ENCODE assay signal across 8 cellular contexts in the genomic region with DNA sequence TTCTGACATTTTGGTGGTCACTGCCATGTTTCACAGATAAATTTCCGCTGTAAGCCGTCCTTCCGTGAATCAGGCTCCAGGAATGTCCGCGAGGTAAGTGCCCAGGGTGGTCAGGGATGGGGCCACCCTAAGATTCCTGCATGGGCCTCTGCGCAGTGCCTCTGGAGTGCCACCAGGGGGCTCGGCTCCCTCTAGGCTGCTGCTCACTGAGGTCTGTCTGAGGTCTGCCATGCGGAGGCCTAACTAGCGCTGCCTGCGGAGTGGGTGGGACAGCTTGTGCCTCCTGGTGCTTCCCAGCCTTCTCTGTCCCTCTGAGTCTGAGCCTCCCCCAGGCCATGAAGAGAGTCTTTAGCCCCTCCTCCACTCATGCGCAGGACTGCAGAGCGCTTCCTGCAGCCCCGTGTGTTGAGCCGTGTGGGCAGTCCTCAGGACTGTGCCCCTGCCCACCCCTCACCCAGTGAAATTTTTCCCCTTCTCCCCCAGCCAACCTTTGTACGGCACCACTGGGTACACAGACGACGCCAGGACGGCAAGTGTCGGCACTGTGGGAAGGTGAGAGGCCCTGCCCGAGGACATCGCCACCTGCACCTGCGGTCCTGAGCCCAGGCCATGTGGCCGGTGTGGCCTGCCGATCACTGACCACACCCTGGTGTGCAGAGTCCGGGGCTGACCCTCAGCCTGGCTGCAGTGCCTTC. TPM values are rescaled to one million over a fixed set of nuclear protein-coding genes. Genes with fewer than 3 reads are reported as not detected.
DNase-seq lines count a peak whose midpoint lies in the region; ATAC-seq and TF ChIP-seq lines count a peak whose summit lies in the region.

No MANE protein-coding gene starts in this region.

- POLR2A ChIA-PET in activated B cell treated with CpG ODN at 0.5 μM for 24 hours (lab: Charles Lee) = no interaction called here

- TF ChIP-seq POLR2A in NB4 (IDR thresholded peaks at IDR 0.05; ENCODE audit: extremely low read depth, insufficient read length) = no peak

- H3K9me3 Mint-ChIP-seq in Calu3 (ENCODE audit: low read depth, unreplicated experiment) (no peaks in the 10 kb centered on the region), activated B cell treated with CpG ODN at 0.5 μM for 24 hours (no peaks in the 10 kb centered on the region), mesothelial cell of epicardium (no peaks in the 10 kb centered on the region)

- in situ Hi-C loops in G401 (cut with HindIII; ENCODE audit: low sequenced_read_pairs) = no loop called here

- BruUV-seq in Calu3 (replicated peaks; lab: Mats Ljungman, UMichigan) = no TSS peak

- H3K27me3 Mint-ChIP-seq in Calu3 (ENCODE audit: unreplicated experiment) = no peaks in the 10 kb centered on the region
- no peaks in the 10 kb centered on the region for H3K27me3 Mint-ChIP-seq in activated B cell treated with CpG ODN at 0.5 μM for 24 hours
- H3K27me3 Mint-ChIP-seq in mesothelial cell of epicardium (ENCODE audit: low read depth) = no peaks in the 10 kb centered on the region

- peaks cover 7% of the 10 kb centered on the region for H3K4me1 Mint-ChIP-seq in Calu3 (ENCODE audit: low read depth, unreplicated experiment)
- peaks cover 3% of the 10 kb centered on the region for H3K4me1 Mint-ChIP-seq in activated B cell treated with CpG ODN at 0.5 μM for 24 hours
- H3K4me1 Mint-ChIP-seq in mesothelial cell of epicardium = peaks cover 15% of the 10 kb centered on the region

- H3K36me3 Mint-ChIP-seq in Calu3 (ENCODE audit: insufficient read depth, unreplicated experiment) = peaks cover 28% of the 10 kb centered on the region
- H3K36me3 Mint-ChIP-seq in activated B cell treated with CpG ODN at 0.5 μM for 24 hours (ENCODE audit: low read depth) = peaks cover 41% of the 10 kb centered on the region
- peaks cover 3% of the 10 kb centered on the region for H3K36me3 Mint-ChIP-seq in mesothelial cell of epicardium

- intact Hi-C loops in Calu3 (cut with micrococcal nuclease; ENCODE audit: unreplicated experiment) (no loop called here), activated B cell treated with CpG ODN at 0.5 μM for 24 hours (cut with micrococcal nuclease) (loop anchor here (2.0 kb wide), 1 partner anchor 159 kb away; no protein-coding TSS in a partner anchor)

- H3K27ac Mint-ChIP-seq in Calu3 (ENCODE audit: unreplicated experiment) = no peak overlapping the region
- no peak overlapping the region for H3K27ac Mint-ChIP-seq in activated B cell treated with CpG ODN at 0.5 μM for 24 hours
- no peak overlapping the region for H3K27ac Mint-ChIP-seq in mesothelial cell of epicardium

- ATAC-seq in GM21515 (IDR thresholded peaks at IDR 0.05; ENCODE audit: unreplicated experiment) = peak; percentile 48
- peak; percentile 86 for ATAC-seq in activated B cell treated with CpG ODN at 0.5 μM for 24 hours (ENCODE audit: low read depth)
- ATAC-seq in HG03159 (IDR thresholded peaks at IDR 0.05; ENCODE audit: unreplicated experiment) = no peak

- DNase-seq in Calu3 (peak; percentile 67), NB4 (ENCODE audit: low read depth) (peak; percentile 73), activated B cell treated with CpG ODN at 0.5 μM for 24 hours (peak; percentile 51), dermis microvascular lymphatic vessel endothelial cell (ENCODE audit: low read depth in 2 of 2) (peak; percentile 35 to 75), mesothelial cell of epicardium (ENCODE audit: low spot score in 2 of 2, unreplicated experiment in 2 of 2) (peak in 1 of 2 experiments; percentile 73), G401 (ENCODE audit: low spot score) (no peak)

- H3K4me3 Mint-ChIP-seq in Calu3 (ENCODE audit: low read depth, unreplicated experiment) (no peak overlapping the region), activated B cell treated with CpG ODN at 0.5 μM for 24 hours (no peak overlapping the region), mesothelial cell of epicardium (no peak overlapping the region)

- CTCF ChIA-PET in Calu3 (lab: Charles Lee) = no interaction called here
- CTCF ChIA-PET in activated B cell treated with CpG ODN at 0.5 μM for 24 hours (lab: Charles Lee) = interaction anchor here (1.5 to 2.1 kb wide), 2 partner anchors 22 to 404 kb away, joined by 3 to 8 read pairs; a partner anchor contains a TSS

- H3K4me3 ChIP-seq in NB4 (ENCODE audit: low read depth, low read length) = no peak overlapping the region

- TF ChIP-seq CTCF in Calu3 (IDR thresholded peaks at IDR 0.05; ENCODE audit: unreplicated experiment) = peak; percentile 90
- peak; percentile 86 for TF ChIP-seq CTCF in NB4 (IDR thresholded peaks at IDR 0.05; ENCODE audit: low read depth, low read length)
- TF ChIP-seq CTCF in activated B cell treated with CpG ODN at 0.5 μM for 24 hours (IDR thresholded peaks at IDR 0.05) = peak; percentile 28
- TF ChIP-seq CTCF in mesothelial cell of epicardium (IDR thresholded peaks at IDR 0.05; ENCODE audit: unreplicated experiment) = peak; percentile 77

RNA-seq across cellular contexts. Expression of a gene that starts 11.9 kb away (rescaled TPM):
- total RNA-seq in Calu3 (2022) (74.9 and 139 TPM in 2 replicates), activated B cell treated with CpG ODN at 0.5 μM for 24 hours (0.55 and 0.78 TPM in 2 replicates), dermis microvascular lymphatic vessel endothelial cell (34.8 and 58.0 TPM in 2 replicates), mesothelial cell of epicardium (1,547 to 1,604 TPM (median 1,586 TPM) in 3 replicates)
- total RNA-seq in G401 (2014; rRNA removed; shearing (Covaris generic)) = 612 and 634 TPM in 2 replicates

RNA-seq across cellular contexts. Expression of a gene that starts 22.0 kb away (rescaled TPM):
- not detected in 2 replicates for total RNA-seq in Calu3 (2022)
- total RNA-seq in activated B cell treated with CpG ODN at 0.5 μM for 24 hours = 0.35 and 0.42 TPM in 2 replicates
- total RNA-seq in dermis microvascular lymphatic vessel endothelial cell = under 0.01 and 0.25 TPM in 2 replicates
- 0.42 to 0.68 TPM (median 0.51 TPM) in 3 replicates for total RNA-seq in mesothelial cell of epicardium
- total RNA-seq in G401 (2014; rRNA removed; shearing (Covaris generic)) = 0.55 and 5.2 TPM in 2 replicates

RNA-seq across cellular contexts. Expression of a gene that starts 22.3 kb away (rescaled TPM):
- total RNA-seq in Calu3 (2022) = 38.0 and 40.2 TPM in 2 replicates
- total RNA-seq in activated B cell treated with CpG ODN at 0.5 μM for 24 hours = 48.1 and 53.6 TPM in 2 replicates
- 51.6 and 61.3 TPM in 2 replicates for total RNA-seq in dermis microvascular lymphatic vessel endothelial cell
- total RNA-seq in mesothelial cell of epicardium = 46.3 to 50.6 TPM (median 46.5 TPM) in 3 replicates
- total RNA-seq in G401 (2014; rRNA removed; shearing (Covaris generic)) = 66.2 and 68.4 TPM in 2 replicates

Comparison
In these comparisons a context has a peak if more than half of its experiments do, and no peak if none do; other contexts are left out.
1. CTCF ChIP-seq: peak in every context shown above with its lines; median percentile 90 in Calu3; 86 in NB4; 77 in mesothelial cell of epicardium; 28 in activated B cell treated with CpG ODN at 0.5 μM for 24 hours.
2. RNA of a gene that starts 11.9 kb away (total RNA-seq): 1,547 to 1,604 TPM in mesothelial cell of epicardium, 612 to 634 TPM in G401, 74.9 to 139 TPM in Calu3 and 34.8 to 58.0 TPM in dermis microvascular lymphatic vessel endothelial cell; 0.55 to 0.78 TPM in activated B cell treated with CpG ODN at 0.5 μM for 24 hours; every median in the first group is over 10 times any median in the second.